Comparison of ENCODE assay signal across 18 cellular contexts in the genomic region with DNA sequence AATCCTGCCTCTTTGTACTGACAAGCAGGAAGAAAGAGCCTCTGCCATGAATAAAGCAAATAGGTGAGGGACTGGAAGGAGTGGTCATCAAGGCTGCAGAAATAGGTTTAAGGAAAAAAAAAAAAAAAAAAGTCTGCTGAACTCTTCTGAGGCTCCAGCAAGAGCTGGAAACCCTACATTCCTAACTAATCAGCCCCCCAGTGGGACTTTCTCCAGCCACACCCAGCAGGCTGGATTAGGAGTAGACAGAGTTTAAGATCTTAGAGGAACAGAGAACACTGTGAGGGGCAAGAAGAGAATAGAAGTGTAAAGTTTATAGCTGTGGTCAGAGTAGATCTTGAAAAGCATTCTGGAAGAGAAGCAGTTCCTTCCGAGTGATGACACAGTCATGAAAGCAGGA.
"Had no signal": no experiment of that assay in that cellular context is flagged by ENCODE, and none has a peak within 500 bp of the region (broad histone marks: within the 10 kb centered on the region; RNA-seq: fewer than 3 reads in every experiment).

No MANE protein-coding gene starts in this region.

- H3K9me3 ChIP-seq: ovary, tibial artery, uterus had no signal

- H3K9me3 Mint-ChIP-seq: activated naive CD8-positive, alpha-beta T cell treated with anti-CD3 and anti-CD28 coated beads, Interleukin-2, amount 10 ng/mL, durations not matched to agents 7 days and 5 days; effector memory CD8-positive, alpha-beta T cell; stimulated activated memory B cell treated with anti-CD40 and anti-IgM and Interleukin-4, amounts not matched to agents 10 μg/mL and 1 μg/mL and 100 μg/mL, for 72 hours; T-helper 1 cell treated with Interleukin-12 subunit alpha and Interleukin-12 subunit beta and Interleukin-4 antibody, amounts not matched to agents 30 μg/mL and 1 μg/mL, for 36 hours had no signal

- H3K36me3 ChIP-seq: ovary, uterus had no signal

- ATAC-seq: activated CD4-positive, alpha-beta T cell treated with anti-CD3 and anti-CD28 coated beads for 36 hours; activated CD8-positive, alpha-beta T cell treated with anti-CD3 and anti-CD28 coated beads, Interleukin-2, amount 10 ng/mL, durations not matched to agents 7 days and 5 days; effector memory CD8-positive, alpha-beta T cell; left ventricle myocardium superior; stimulated activated memory B cell treated with anti-CD40 and anti-IgM and Interleukin-4, amounts not matched to agents 10 μg/mL and 1 μg/mL and 100 μg/mL, for 72 hours had no signal

- H3K4me3 Mint-ChIP-seq: activated CD4-positive, alpha-beta T cell treated with anti-CD3 and anti-CD28 coated beads for 36 hours; activated CD8-positive, alpha-beta T cell treated with anti-CD3 and anti-CD28 coated beads, Interleukin-2, amount 10 ng/mL, durations not matched to agents 7 days and 5 days; activated naive CD8-positive, alpha-beta T cell treated with anti-CD3 and anti-CD28 coated beads, Interleukin-2, amount 10 ng/mL, durations not matched to agents 7 days and 5 days; effector memory CD8-positive, alpha-beta T cell; stimulated activated memory B cell treated with anti-CD40 and anti-IgM and Interleukin-4, amounts not matched to agents 10 μg/mL and 1 μg/mL and 100 μg/mL, for 72 hours; T-helper 1 cell treated with Interleukin-12 subunit alpha and Interleukin-12 subunit beta and Interleukin-4 antibody, amounts not matched to agents 30 μg/mL and 1 μg/mL, for 36 hours had no signal

- H3K4me1 ChIP-seq: tibial artery, uterus had no signal

- H3K27ac Mint-ChIP-seq: activated CD4-positive, alpha-beta T cell treated with anti-CD3 and anti-CD28 coated beads for 36 hours; activated CD8-positive, alpha-beta T cell treated with anti-CD3 and anti-CD28 coated beads, Interleukin-2, amount 10 ng/mL, durations not matched to agents 7 days and 5 days; activated naive CD8-positive, alpha-beta T cell treated with anti-CD3 and anti-CD28 coated beads, Interleukin-2, amount 10 ng/mL, durations not matched to agents 7 days and 5 days; stimulated activated memory B cell treated with anti-CD40 and anti-IgM and Interleukin-4, amounts not matched to agents 10 μg/mL and 1 μg/mL and 100 μg/mL, for 72 hours; T-helper 1 cell treated with Interleukin-12 subunit alpha and Interleukin-12 subunit beta and Interleukin-4 antibody, amounts not matched to agents 30 μg/mL and 1 μg/mL, for 36 hours had no signal

- H3K27me3 Mint-ChIP-seq: activated CD4-positive, alpha-beta T cell treated with anti-CD3 and anti-CD28 coated beads for 36 hours; activated naive CD8-positive, alpha-beta T cell treated with anti-CD3 and anti-CD28 coated beads, Interleukin-2, amount 10 ng/mL, durations not matched to agents 7 days and 5 days; effector memory CD8-positive, alpha-beta T cell; stimulated activated memory B cell treated with anti-CD40 and anti-IgM and Interleukin-4, amounts not matched to agents 10 μg/mL and 1 μg/mL and 100 μg/mL, for 72 hours had no signal

- H3K4me3 ChIP-seq: ovary, tibial artery, uterus had no signal

- H3K27ac ChIP-seq: epithelial cell of prostate, ovary, tibial artery, uterus had no signal

- DNase-seq: activated CD4-positive, alpha-beta T cell treated with anti-CD3 and anti-CD28 coated beads for 36 hours; activated CD8-positive, alpha-beta memory T cell treated with anti-CD3 and anti-CD28 coated beads, Interleukin-2, amount 50 U/mL, for 4 hours; activated CD8-positive, alpha-beta T cell treated with anti-CD3 and anti-CD28 coated beads, Interleukin-2, amount 10 ng/mL, durations not matched to agents 7 days and 5 days; activated naive CD8-positive, alpha-beta T cell treated with anti-CD3 and anti-CD28 coated beads, Interleukin-2, amount 10 ng/mL, durations not matched to agents 7 days and 5 days; anterior cingulate cortex; cerebellar nuclear complex; dermis blood vessel endothelial cell; effector memory CD8-positive, alpha-beta T cell; hippocampal formation; kidney glomerular epithelial cell; left ventricle myocardium superior; ovary; stimulated activated CD4-positive, alpha-beta T cell treated with anti-CD3 and anti-CD28 coated beads, Interleukin-12 subunit alpha, Interleukin-12 subunit beta, amount 100 ng/mL, for 4 hours; tibial artery; uterus had no signal

- H3K27me3 ChIP-seq: ovary, tibial artery, uterus had no signal
